ENCODE assay signal across 16 cellular contexts in genomic region chr2:73888388-73888787, GRCh38.
"Had no signal": no experiment of that assay in that cellular context is flagged by ENCODE, and none has a peak within 500 bp of the region (broad histone marks: within the 10 kb centered on the region; RNA-seq: fewer than 3 reads in every experiment).

No MANE protein-coding gene starts in this region.

- DNase-seq: activated CD4-positive, CD25-positive, alpha-beta regulatory T cell treated with anti-CD3 and anti-CD28 coated beads, Interleukin-2, amount 50 U/mL, for 72 hours; activated naive CD4-positive, alpha-beta T cell treated with anti-CD3 and anti-CD28 coated beads for 36 hours; dorsolateral prefrontal cortex; erythroblast; islet precursor cell; mucosa of descending colon; pancreas; stimulated activated CD4-positive, alpha-beta T cell treated with anti-CD3 and anti-CD28 coated beads, Interleukin-12 subunit alpha, Interleukin-12 subunit beta, amount 100 ng/mL, for 4 hours; stimulated activated CD4-positive, alpha-beta T cell treated with anti-CD3 and anti-CD28 coated beads, Interleukin-2, amount 100 ng/mL, for 24 hours; T1000 had no signal

- H2AFZ ChIP-seq: hepatocyte had no signal

- H3K4me2 ChIP-seq: hepatocyte had no signal

- H3K36me3 ChIP-seq: cardiac muscle cell, pancreas, tibial nerve had no signal

- H3K9me3 ChIP-seq: mucosa of descending colon, pancreas, tibial nerve had no signal

- H3K4me3 Mint-ChIP-seq: activated CD4-positive, alpha-beta memory T cell treated with anti-CD3 and anti-CD28 coated beads, Interleukin-2, amount 10 ng/mL, durations not matched to agents 7 days and 5 days; activated naive CD4-positive, alpha-beta T cell treated with anti-CD3 and anti-CD28 coated beads for 36 hours had no signal

- ATAC-seq: left lobe of liver; mucosa of descending colon; naive thymus-derived CD8-positive, alpha-beta T cell; pancreas had no signal

- H3K79me2 ChIP-seq: hepatocyte had no signal

- H3K9me3 Mint-ChIP-seq: activated CD4-positive, alpha-beta memory T cell treated with anti-CD3 and anti-CD28 coated beads, Interleukin-2, amount 10 ng/mL, durations not matched to agents 7 days and 5 days; activated naive CD4-positive, alpha-beta T cell treated with anti-CD3 and anti-CD28 coated beads for 36 hours; naive thymus-derived CD8-positive, alpha-beta T cell had no signal

- H3K4me1 ChIP-seq: pancreas, tibial nerve had no signal

- H3K27me3 ChIP-seq: cardiac muscle cell, hepatocyte had no signal

- H3K27ac Mint-ChIP-seq: activated CD4-positive, alpha-beta memory T cell treated with anti-CD3 and anti-CD28 coated beads, Interleukin-2, amount 10 ng/mL, durations not matched to agents 7 days and 5 days; activated naive CD4-positive, alpha-beta T cell treated with anti-CD3 and anti-CD28 coated beads for 36 hours had no signal

- H3K4me3 ChIP-seq: cardiac muscle cell, dorsolateral prefrontal cortex, hepatocyte, mucosa of descending colon, pancreas, tibial nerve had no signal

- H3K27ac ChIP-seq: cardiac muscle cell, dorsolateral prefrontal cortex, hepatocyte, pancreas, tibial nerve had no signal

- H3K36me3 Mint-ChIP-seq: naive thymus-derived CD8-positive, alpha-beta T cell had no signal
